ENCODE assay signal across 26 cellular contexts in genomic region chr17:10673318-10673717, GRCh38.
"Had no signal": no experiment of that assay in that cellular context is flagged by ENCODE, and none has a peak within 500 bp of the region (broad histone marks: within the 10 kb centered on the region; RNA-seq: fewer than 3 reads in every experiment).

No MANE protein-coding gene starts in this region.

- H3K4me1 ChIP-seq: foreskin keratinocyte, tibial nerve had no signal

- H3K4me1 Mint-ChIP-seq: neural crest cell had no signal

- H3K4me3 Mint-ChIP-seq: activated naive CD8-positive, alpha-beta T cell; activated T-cell treated with anti-CD3 and anti-CD28 coated beads, Interleukin-2, amount 50 U/mL, for 4 hours; neural crest cell; stimulated activated naive CD8-positive, alpha-beta T cell treated with anti-CD3 and anti-CD28 coated beads, Interleukin-15, Interleukin-2, amounts not matched to agents 100 ng/mL and 50 ng/mL, for 24 hours had no signal

- H3K27ac ChIP-seq: cardiac muscle cell, foreskin keratinocyte, tibial nerve had no signal

- H3K4me3 ChIP-seq: cardiac muscle cell, tibial nerve had no signal

- H3K9me3 Mint-ChIP-seq: activated T-cell treated with anti-CD3 and anti-CD28 coated beads, Interleukin-2, amount 50 U/mL, for 4 hours; activated T-helper 2 cell treated with anti-CD3 and anti-CD28 coated beads, Interferon-gamma antibody, Interleukin-2, Interleukin-4, amounts not matched to agents 10 μg/mL and 5 μg/mL and 100 μg/mL, durations not matched to agents 14 hours and 24 hours and 36 hours; neural crest cell; stimulated activated naive CD8-positive, alpha-beta T cell treated with anti-CD3 and anti-CD28 coated beads, Interleukin-15, Interleukin-2, amounts not matched to agents 100 ng/mL and 50 ng/mL, for 24 hours had no signal

- DNase-seq: activated CD4-positive, alpha-beta T cell treated with anti-CD3 and anti-CD28 coated beads for 1 hour; activated CD4-positive, alpha-beta T cell treated with anti-CD3 and anti-CD28 coated beads, Interleukin-2, amount 50 U/mL, for 1 hour; activated CD8-positive, alpha-beta memory T cell treated with anti-CD3 and anti-CD28 coated beads for 24 hours; activated CD8-positive, alpha-beta memory T cell treated with anti-CD3 and anti-CD28 coated beads, Interleukin-2, amount 50 U/mL, for 4 hours; activated naive CD4-positive, alpha-beta T cell; activated T-cell treated with anti-CD3 and anti-CD28 coated beads, Interleukin-2, amount 50 U/mL, for 4 hours; amygdala; effector CD4-positive, alpha-beta T cell; erythroblast; foreskin keratinocyte; glutamatergic neuron; hippocampal formation; left ventricle myocardium superior; mammary epithelial cell; right cardiac atrium; stimulated activated CD4-positive, alpha-beta T cell treated with anti-CD3 and anti-CD28 coated beads, Interleukin-12 subunit alpha, Interleukin-12 subunit beta, amount 100 ng/mL, for 4 hours; stimulated activated CD4-positive, alpha-beta T cell treated with anti-CD3 and anti-CD28 coated beads, Interleukin-4, amount 100 ng/mL, for 4 hours; T-helper 1 cell had no signal

- FAIRE-seq: TTC549 had no signal

- H3K27me3 ChIP-seq: cardiac muscle cell, foreskin keratinocyte, tibial nerve had no signal

- H3K36me3 Mint-ChIP-seq: activated naive CD8-positive, alpha-beta T cell had no signal

- H3K9me3 ChIP-seq: tibial nerve had no signal

- H3K27me3 Mint-ChIP-seq: activated naive CD8-positive, alpha-beta T cell; progenitor cell of endocrine pancreas; stimulated activated naive CD8-positive, alpha-beta T cell treated with anti-CD3 and anti-CD28 coated beads, Interleukin-15, Interleukin-2, amounts not matched to agents 100 ng/mL and 50 ng/mL, for 24 hours had no signal

- ATAC-seq: activated T-cell treated with anti-CD3 and anti-CD28 coated beads, Interleukin-2, amount 50 U/mL, for 4 hours; foreskin keratinocyte; left ventricle myocardium superior; right cardiac atrium had no signal

- H3K27ac Mint-ChIP-seq: activated naive CD8-positive, alpha-beta T cell; activated T-helper 2 cell treated with anti-CD3 and anti-CD28 coated beads, Interferon-gamma antibody, Interleukin-2, Interleukin-4, amounts not matched to agents 10 μg/mL and 5 μg/mL and 100 μg/mL, durations not matched to agents 14 hours and 24 hours and 36 hours; progenitor cell of endocrine pancreas; stimulated activated naive CD8-positive, alpha-beta T cell treated with anti-CD3 and anti-CD28 coated beads, Interleukin-15, Interleukin-2, amounts not matched to agents 100 ng/mL and 50 ng/mL, for 24 hours had no signal
